6 cellular contexts compared by ENCODE assay signal in the genomic region with DNA sequence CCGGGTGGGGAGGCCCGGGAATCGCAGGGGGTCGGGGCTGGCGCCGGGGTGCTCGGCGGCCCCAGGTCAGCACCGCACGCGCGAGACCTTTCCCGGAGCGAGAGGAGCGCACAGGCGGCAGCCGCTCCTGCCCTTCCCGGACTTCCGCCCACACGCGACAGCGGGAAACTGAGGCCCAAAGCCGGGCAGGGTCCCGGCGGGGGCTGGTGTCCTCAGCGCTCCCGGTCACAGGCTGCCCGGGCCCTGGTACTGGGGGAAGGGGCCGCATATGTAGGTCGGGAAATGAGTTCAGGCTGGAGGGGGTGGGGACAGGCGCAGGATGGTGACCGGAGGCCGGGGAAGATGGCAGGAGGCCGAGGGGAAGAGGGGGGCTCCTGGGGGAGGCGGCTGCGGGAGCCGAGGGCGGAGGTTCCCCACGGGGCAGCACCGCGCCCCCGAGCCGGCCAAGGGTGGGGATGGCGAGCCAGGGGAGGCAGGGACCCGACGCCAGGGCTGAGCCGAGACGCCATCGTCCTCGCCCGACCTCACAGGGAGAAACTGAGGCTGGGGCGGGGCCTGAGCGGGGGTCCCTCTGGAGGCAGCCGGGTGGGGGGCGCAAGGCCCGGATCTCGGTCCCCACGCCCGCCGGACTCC. TPM values are rescaled to one million over a fixed set of nuclear protein-coding genes. Genes with fewer than 3 reads are reported as not detected.
DNase-seq lines count a peak whose midpoint lies in the region; ATAC-seq and TF ChIP-seq lines count a peak whose summit lies in the region.

No MANE protein-coding gene starts in this region.

- H4K8ac ChIP-seq in neuronal stem cell (ENCODE audit: low read depth, low read length): no peak overlapping the region

- peaks cover 3 to 16% of the 10 kb centered on the region in 2 experiments; a peak in 3 of 4 replicates for H3K36me3 ChIP-seq in HCT116 (ENCODE audit: control insufficient read depth in 1 of 2, insufficient read depth in 2 of 2, low read length in 2 of 2)
- H3K36me3 ChIP-seq in breast epithelium: no peaks in the 10 kb centered on the region
- peaks cover 30 to 38% of the 10 kb centered on the region in 2 donors for H3K36me3 ChIP-seq in neuronal stem cell (replicated peaks in 1 of 2; ENCODE audit: control insufficient read depth in 2 of 2, insufficient read depth in 2 of 2, low read length in 2 of 2)

- POLR2A ChIA-PET in HCT116 (lab: Charles Lee): no interaction called here

- no CpG with 5 or more reads among the region's 60 CpGs for WGBS in neuronal stem cell (ENCODE audit: extremely low coverage in 2 of 2, insufficient read length in 2 of 2, insufficient replicate concordance in 1 of 2), 2 donors

- H3K9ac ChIP-seq in HCT116 (ENCODE audit: low read length) (peak overlapping the region; percentile 95), neuronal stem cell (ENCODE audit: low read depth, low read length, poor library complexity) (peak overlapping the region; percentile 99)

- DNase-seq in HCT116 (ENCODE audit: low read depth, low spot score) (no peak), breast epithelium (ENCODE audit: low spot score in 2 of 2) (no peak), neuronal stem cell (ENCODE audit: low spot score) (no peak), mucosa of gallbladder (ENCODE audit: low spot score) (no peak)

- peak overlapping the region; percentile 94 for H3K27ac ChIP-seq in HCT116 (ENCODE audit: low read depth, low read length)
- peak overlapping the region; percentile 13 to 97 for H3K27ac ChIP-seq in breast epithelium
- H3K27ac ChIP-seq in neuronal stem cell (replicated peaks; ENCODE audit: low read length): peak overlapping the region; percentile 59

- H3K18ac ChIP-seq in neuronal stem cell (ENCODE audit: low read length): peak overlapping the region; percentile 99

- RAD21 ChIA-PET in HCT116 (lab: Charles Lee; ENCODE audit: low non-redundant PET in 1 of 2, low total read pairs in 2 of 2, uncharacterized antibody in 2 of 2, unreplicated experiment in 2 of 2): no interaction called here

- ATAC-seq in HCT116 (0 out of 2 replicates have a peak, but pooled peaks have one; percentile 1), GM18870 (IDR thresholded peaks at IDR 0.05; ENCODE audit: unreplicated experiment) (no peak), GM21737 (IDR thresholded peaks at IDR 0.05; ENCODE audit: unreplicated experiment) (no peak)

- H2BK15ac ChIP-seq in neuronal stem cell (ENCODE audit: low read length): peak overlapping the region; percentile 67

- no peaks in the 10 kb centered on the region for H3K9me3 ChIP-seq in HCT116 (ENCODE audit: control insufficient read depth in 1 of 2, insufficient read depth in 1 of 2, low read depth in 1 of 2, low read length in 2 of 2)
- H3K9me3 ChIP-seq in breast epithelium: no peaks in the 10 kb centered on the region
- no peaks in the 10 kb centered on the region for H3K9me3 ChIP-seq in neuronal stem cell (replicated peaks in 1 of 2; ENCODE audit: control insufficient read depth in 2 of 2, insufficient read depth in 1 of 2, low read depth in 1 of 2, low read length in 2 of 2)

- H2AK5ac ChIP-seq in neuronal stem cell (ENCODE audit: low read depth, low read length): peak overlapping the region; percentile 94

- peak overlapping the region; percentile 83 to 96 for H3K4me3 ChIP-seq in HCT116 (replicated peaks in 1 of 2; ENCODE audit: low read depth in 1 of 2, low read length in 2 of 2)
- H3K4me3 ChIP-seq in breast epithelium: peak overlapping the region; percentile 47 to 87 (median 64)
- peak overlapping the region; percentile 69 to 96 for H3K4me3 ChIP-seq in neuronal stem cell (ENCODE audit: low read length in 2 of 2)

- H3K14ac ChIP-seq in neuronal stem cell (ENCODE audit: low read length): peak overlapping the region; percentile 71

- TF ChIP-seq CTCF in HCT116 (IDR thresholded peaks at IDR 0.05 in 2 of 3, conservative IDR thresholded peaks at IDR 0.05 in 1 of 3; ENCODE audit: borderline replicate concordance in 1 of 3, insufficient read depth in 1 of 3, low read depth in 2 of 3, low read length in 2 of 3) (no peak), breast epithelium (IDR thresholded peaks at IDR 0.05) (no peak)

- intact Hi-C loops in HCT116 (cut with micrococcal nuclease): no loop called here
- intact Hi-C loops in breast epithelium (cut with DNase I; ENCODE audit: low total_unique reads): no loop called here

- no peaks in the 10 kb centered on the region for H4K20me1 ChIP-seq in HCT116 (ENCODE audit: insufficient read depth)

- H3K23ac ChIP-seq in neuronal stem cell (ENCODE audit: low read depth, low read length, poor library complexity): peak overlapping the region; percentile 85

- CTCF ChIA-PET in HCT116 (lab: Charles Lee): no interaction called here

- no peak overlapping the region for H4K91ac ChIP-seq in neuronal stem cell (ENCODE audit: low read depth, low read length, poor library complexity)

- H2BK5ac ChIP-seq in neuronal stem cell (ENCODE audit: low read length): peak overlapping the region; percentile 90

- peaks cover 32% of the 10 kb centered on the region for H3K79me1 ChIP-seq in neuronal stem cell (ENCODE audit: low read depth, low read length)

- H3K4me2 ChIP-seq in HCT116 (ENCODE audit: low read length) (peak overlapping the region; percentile 94), neuronal stem cell (ENCODE audit: insufficient read depth, low read length, poor library complexity, severe bottlenecking) (peak overlapping the region; percentile 86)

- H2AFZ ChIP-seq in HCT116 (ENCODE audit: low read depth, low read length, poor library complexity, severe bottlenecking) (no peak overlapping the region), neuronal stem cell (ENCODE audit: low read length) (peak overlapping the region; percentile 58)

- BruUV-seq in HCT116 (replicated peaks; lab: Mats Ljungman, UMichigan): no TSS peak

- H2BK12ac ChIP-seq in neuronal stem cell (ENCODE audit: low read length): peak overlapping the region; percentile 41

- peak overlapping the region; percentile 84 for H3K4ac ChIP-seq in neuronal stem cell (ENCODE audit: low read length)

- peak overlapping the region; percentile 72 for H2BK120ac ChIP-seq in neuronal stem cell (ENCODE audit: low read depth, low read length)

- TF ChIP-seq POLR2A in HCT116 (IDR thresholded peaks at IDR 0.05; ENCODE audit: borderline replicate concordance, extremely low read depth, insufficient read depth, insufficient read length) (no peak), breast epithelium (IDR thresholded peaks at IDR 0.05) (peak; percentile 12)

- H3K9me2 ChIP-seq in HCT116 (ENCODE audit: insufficient read depth): no peaks in the 10 kb centered on the region

- H3K4me1 ChIP-seq in HCT116 (ENCODE audit: control insufficient read depth in 1 of 2, insufficient read depth in 2 of 2, low read length in 2 of 2): peaks cover 28 to 52% of the 10 kb centered on the region in 2 experiments
- H3K4me1 ChIP-seq in breast epithelium: peaks cover 8 to 13% of the 10 kb centered on the region in 2 donors
- peaks cover 24 to 25% of the 10 kb centered on the region in 2 donors for H3K4me1 ChIP-seq in neuronal stem cell (ENCODE audit: control insufficient read depth in 2 of 2, insufficient read depth in 1 of 2, low read depth in 1 of 2, low read length in 2 of 2)

- no peaks in the 10 kb centered on the region for H3K27me3 ChIP-seq in HCT116 (ENCODE audit: insufficient read depth, low read length)
- no peaks in the 10 kb centered on the region for H3K27me3 ChIP-seq in breast epithelium
- H3K27me3 ChIP-seq in neuronal stem cell (ENCODE audit: control insufficient read depth in 3 of 3, insufficient read depth in 3 of 3, low read depth in 1 of 3, low read length in 3 of 3): no peaks in the 10 kb centered on the region

- peaks cover 27% of the 10 kb centered on the region for H3K79me2 ChIP-seq in HCT116 (ENCODE audit: insufficient read depth, low read length)

- no peak for TF ChIP-seq RAD21 in HCT116 (IDR thresholded peaks at IDR 0.05; ENCODE audit: low read depth)

TF ChIP-seq in HCT116, 20 proteins besides CTCF, POLR2A, EP300 and RAD21:
- TF ChIP-seq ZFX (IDR thresholded peaks at IDR 0.05) (peak; percentile 50), ELF1 (IDR thresholded peaks at IDR 0.05; ENCODE audit: borderline replicate concordance, low read depth) (no peak)

RNA-seq across cellular contexts. Expression of gene CBARP, which starts 0.7 kb away (rescaled TPM):
- total RNA-seq in HCT116 (2021; ENCODE audit: unreplicated experiment) (23.8 TPM), breast epithelium (1 to 10 TPM in 1 of 3 donors, under 1 TPM in 1, not detected in 1; 0.98 to 4.8 TPM), mucosa of gallbladder (1.1 TPM)
- 11.1 and 11.8 TPM in 2 replicates for polyA plus RNA-seq in HCT116 (2012)
- 14.0 TPM for polyA plus RNA-seq in neuronal stem cell (2013, experiment 1 of 2)
- 12.8 TPM for polyA plus RNA-seq in neuronal stem cell (2013, experiment 2 of 2)

RNA-seq across cellular contexts. Expression of gene ATP5F1D, which starts 4.4 kb away (rescaled TPM):
- 428 TPM for total RNA-seq in HCT116 (2021; ENCODE audit: unreplicated experiment)
- polyA plus RNA-seq in HCT116 (2012): 468 and 508 TPM in 2 replicates
- 10 to 100 TPM; 47.6 to 64.9 (median 61.3) TPM for total RNA-seq in breast epithelium
- polyA plus RNA-seq in neuronal stem cell (2013, experiment 1 of 2): 106 TPM
- 101 TPM for polyA plus RNA-seq in neuronal stem cell (2013, experiment 2 of 2)
- 213 TPM for total RNA-seq in mucosa of gallbladder

RNA-seq across cellular contexts. Expression of gene MIDN, which starts 11.2 kb away (rescaled TPM):
- 146 TPM for total RNA-seq in HCT116 (2021; ENCODE audit: unreplicated experiment)
- polyA plus RNA-seq in HCT116 (2012): 63.2 and 79.4 TPM in 2 replicates
- 10 to 100 TPM; 13.8 to 28.5 (median 22.4) TPM for total RNA-seq in breast epithelium
- polyA plus RNA-seq in neuronal stem cell (2013, experiment 1 of 2): 98.3 TPM
- 99.9 TPM for polyA plus RNA-seq in neuronal stem cell (2013, experiment 2 of 2)
- 127 TPM for total RNA-seq in mucosa of gallbladder

RNA-seq across cellular contexts. Expression of gene STK11, which starts 31.6 kb away (rescaled TPM):
- total RNA-seq in HCT116 (2021; ENCODE audit: unreplicated experiment) (86.9 TPM), breast epithelium (10 to 100 TPM; 32.8 to 55.0 (median 52.1) TPM), mucosa of gallbladder (72.2 TPM)
- 67.3 and 71.4 TPM in 2 replicates for polyA plus RNA-seq in HCT116 (2012)
- polyA plus RNA-seq in neuronal stem cell (2013, experiment 1 of 2): 35.0 TPM
- 34.0 TPM for polyA plus RNA-seq in neuronal stem cell (2013, experiment 2 of 2)

RNA-seq across cellular contexts. Expression of gene CIRBP, which starts 32.0 kb away (rescaled TPM):
- total RNA-seq in HCT116 (2021; ENCODE audit: unreplicated experiment): 276 TPM
- polyA plus RNA-seq in HCT116 (2012): 398 and 405 TPM in 2 replicates
- 100 to 1,000 TPM; 458 to 758 (median 656) TPM for total RNA-seq in breast epithelium
- polyA plus RNA-seq in neuronal stem cell (2013, experiment 1 of 2): 218 TPM
- 217 TPM for polyA plus RNA-seq in neuronal stem cell (2013, experiment 2 of 2)
- total RNA-seq in mucosa of gallbladder: 382 TPM
